ENCODE assay signal across 10 cellular contexts in the genomic region with DNA sequence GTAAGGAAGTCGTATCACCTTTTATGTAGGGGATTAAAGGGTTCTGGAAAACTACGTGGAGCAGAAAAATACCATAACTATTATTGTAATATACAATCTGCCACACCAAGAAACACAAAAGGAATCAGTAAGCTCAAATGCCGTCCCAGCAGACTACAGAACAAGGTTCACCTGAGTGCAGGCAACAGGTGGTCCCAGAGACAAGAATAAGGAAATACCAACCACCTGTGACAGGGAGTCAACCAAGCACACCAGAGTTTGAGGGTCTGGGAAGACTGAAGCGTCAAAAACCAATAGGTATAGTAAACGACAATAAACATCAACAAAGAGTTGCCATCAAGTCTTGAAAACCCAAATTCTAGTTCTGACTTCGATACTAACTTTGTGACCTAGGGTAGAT.
"Had no signal": no experiment of that assay in that cellular context is flagged by ENCODE, and none has a peak within 500 bp of the region (broad histone marks: within the 10 kb centered on the region; RNA-seq: fewer than 3 reads in every experiment).

No MANE protein-coding gene starts in this region.

- ATAC-seq: HCT116, HepG2 had no signal

- DNase-seq: GOT3, H7, HFFc6, Karpas-422, KBM-7 had no signal

- H3K36me3 ChIP-seq: HAP-1 had no signal

- H3K4me2 ChIP-seq: KMS-11 had no signal

- H3K9ac ChIP-seq: KMS-11 had no signal

- H3K9me3 ChIP-seq: HAP-1 had no signal

- H3K4me3 ChIP-seq: HAP-1 had no signal

- H3K27ac ChIP-seq: HL-60, KMS-11 had no signal
